8 cellular contexts compared by ENCODE assay signal in genomic region chr17:45292696-45293412, GRCh38. TPM values are rescaled to one million over a fixed set of nuclear protein-coding genes. Genes with fewer than 3 reads are reported as not detected.
DNase-seq lines count a peak whose midpoint lies in the region; ATAC-seq and TF ChIP-seq lines count a peak whose summit lies in the region.

No MANE protein-coding gene starts in this region.

- H3K36me3 ChIP-seq in body of pancreas (replicated peaks in 1 of 2; ENCODE audit: insufficient read depth in 1 of 2, low read depth in 2 of 2) (no peaks in the 10 kb centered on the region), thyroid gland (no peaks in the 10 kb centered on the region)

- H3K4me3 Mint-ChIP-seq in activated CD8-positive, alpha-beta memory T cell treated with anti-CD3 and anti-CD28 coated beads, Interleukin-2, amount 10 ng/mL, durations not matched to agents 7 days and 5 days, result no peak overlapping the region
- peak overlapping the region; percentile 52 for H3K4me3 Mint-ChIP-seq in memory B cell

- no peaks in the 10 kb centered on the region for H3K9me3 ChIP-seq in body of pancreas
- H3K9me3 ChIP-seq in thyroid gland, result no peaks in the 10 kb centered on the region

- H3K4me3 ChIP-seq in body of pancreas (no peak overlapping the region), thyroid gland (replicated peaks in 1 of 3) (no peak overlapping the region)

- no peaks in the 10 kb centered on the region for H3K27me3 Mint-ChIP-seq in activated CD8-positive, alpha-beta memory T cell treated with anti-CD3 and anti-CD28 coated beads, Interleukin-2, amount 10 ng/mL, durations not matched to agents 7 days and 5 days
- no peaks in the 10 kb centered on the region for H3K27me3 Mint-ChIP-seq in memory B cell

- TF ChIP-seq CTCF in body of pancreas (IDR thresholded peaks at IDR 0.05), result no peak
- no peak for TF ChIP-seq CTCF in thyroid gland (IDR thresholded peaks at IDR 0.05)

- no peak for DNase-seq in activated CD8-positive, alpha-beta memory T cell treated with anti-CD3 and anti-CD28 coated beads, Interleukin-2, amount 10 ng/mL, durations not matched to agents 7 days and 5 days
- DNase-seq in activated CD8-positive, alpha-beta memory T cell treated with anti-CD3 and anti-CD28 coated beads for 24 hours, result no peak
- DNase-seq in body of pancreas (peak; percentile 43 to 64 (median 54)), memory B cell (ENCODE audit: low spot score in 2 of 2) (no peak), thyroid gland (no peak), NCI-H187 treated with DMSO at 0.1 percent for 48 hours (lab: John Stamatoyannopoulos, UW) (no peak), NCI-H2029 treated with DMSO at 0.1 percent for 48 hours (lab: John Stamatoyannopoulos, UW) (no peak)

- peak overlapping the region; percentile 73 for H3K27ac Mint-ChIP-seq in activated CD8-positive, alpha-beta memory T cell treated with anti-CD3 and anti-CD28 coated beads, Interleukin-2, amount 10 ng/mL, durations not matched to agents 7 days and 5 days
- peak overlapping the region; percentile 65 for H3K27ac Mint-ChIP-seq in memory B cell

- 40 to 58% methylated on average over 4 to 12 of the region's 12 CpGs for WGBS in body of pancreas, 2 donors
- WGBS in thyroid gland, 2 donors, result 84 to 87% methylated on average over 10 to 12 of the region's 12 CpGs

- peaks cover 76% of the 10 kb centered on the region for H3K4me1 Mint-ChIP-seq in activated CD8-positive, alpha-beta memory T cell treated with anti-CD3 and anti-CD28 coated beads, Interleukin-2, amount 10 ng/mL, durations not matched to agents 7 days and 5 days
- H3K4me1 Mint-ChIP-seq in memory B cell, result peaks cover 48% of the 10 kb centered on the region

- intact Hi-C loops in body of pancreas (cut with DNase I), result no loop called here
- intact Hi-C loops in thyroid gland (cut with DNase I), result no loop called here

- CTCF ChIA-PET in activated CD8-positive, alpha-beta memory T cell treated with anti-CD3 and anti-CD28 coated beads, Interleukin-2, amount 10 ng/mL, durations not matched to agents 7 days and 5 days (lab: Charles Lee), result interaction anchor here (0.6 to 5.2 kb wide), 13 partner anchors 10 to 157 kb away, joined by 3 to 36 read pairs (median 4); partner anchors contain the start of genes ACBD4 and MAP3K14

- peaks cover 98% of the 10 kb centered on the region for H3K4me1 ChIP-seq in body of pancreas
- H3K4me1 ChIP-seq in thyroid gland, result peaks cover 81 to 91% of the 10 kb centered on the region in 2 donors

- no peaks in the 10 kb centered on the region for H3K9me3 Mint-ChIP-seq in activated CD8-positive, alpha-beta memory T cell treated with anti-CD3 and anti-CD28 coated beads, Interleukin-2, amount 10 ng/mL, durations not matched to agents 7 days and 5 days (ENCODE audit: low read depth)
- no peaks in the 10 kb centered on the region for H3K9me3 Mint-ChIP-seq in memory B cell

- no peak for TF ChIP-seq POLR2A in body of pancreas (IDR thresholded peaks at IDR 0.05)
- no peak for TF ChIP-seq POLR2A in thyroid gland (IDR thresholded peaks at IDR 0.05)

- H3K27ac ChIP-seq in body of pancreas (peak overlapping the region; percentile 71 to 85 (median 74)), thyroid gland (peak overlapping the region; percentile 53 to 82 (median 79))

- peaks cover 31% of the 10 kb centered on the region for H3K36me3 Mint-ChIP-seq in activated CD8-positive, alpha-beta memory T cell treated with anti-CD3 and anti-CD28 coated beads, Interleukin-2, amount 10 ng/mL, durations not matched to agents 7 days and 5 days
- H3K36me3 Mint-ChIP-seq in memory B cell, result peaks cover 8% of the 10 kb centered on the region

- H3K27me3 ChIP-seq in body of pancreas (no peaks in the 10 kb centered on the region), thyroid gland (no peaks in the 10 kb centered on the region)

- peak; percentile 5 for ATAC-seq in activated CD8-positive, alpha-beta memory T cell treated with anti-CD3 and anti-CD28 coated beads, Interleukin-2, amount 10 ng/mL, durations not matched to agents 7 days and 5 days
- ATAC-seq in body of pancreas, result no peak
- no peak for ATAC-seq in memory B cell (ENCODE audit: low read depth)
- no peak for ATAC-seq in GM21825 (IDR thresholded peaks at IDR 0.05; ENCODE audit: unreplicated experiment)

RNA-seq across cellular contexts. Expression of gene MAP3K14, which starts 24.0 kb away (rescaled TPM):
- total RNA-seq in activated CD8-positive, alpha-beta memory T cell treated with anti-CD3 and anti-CD28 coated beads, Interleukin-2, amount 10 ng/mL, durations not matched to agents 7 days and 5 days, result 10 to 100 TPM; 39.3 to 43.0 TPM
- total RNA-seq in body of pancreas (1 to 10 TPM; 6.5 to 9.9 TPM), thyroid gland (10 to 100 TPM in 1 of 4 donors, 1 to 10 TPM in 3; 4.1 to 21.7 (median 6.2) TPM)

RNA-seq across cellular contexts. Expression of gene SPATA32, which starts 31.0 kb away (rescaled TPM):
- total RNA-seq in activated CD8-positive, alpha-beta memory T cell treated with anti-CD3 and anti-CD28 coated beads, Interleukin-2, amount 10 ng/mL, durations not matched to agents 7 days and 5 days, result under 1 TPM; 0.23 to 0.49 TPM
- total RNA-seq in body of pancreas (1 to 10 TPM in 1 of 2 donors, not detected in 1; 1.0 TPM), thyroid gland (not detected)

Comparison
In these comparisons a context has a peak if more than half of its experiments do, and no peak if none do; other contexts are left out.
1. DNase-seq: peak in body of pancreas (4 of 4); none in activated CD8-positive, alpha-beta memory T cell treated with anti-CD3 and anti-CD28 coated beads, Interleukin-2, amount 10 ng/mL, durations not matched to agents 7 days and 5 days (single experiment), activated CD8-positive, alpha-beta memory T cell treated with anti-CD3 and anti-CD28 coated beads for 24 hours (single experiment), memory B cell (0 of 2), thyroid gland (0 of 2), NCI-H187 treated with DMSO at 0.1 percent for 48 hours (single experiment) and NCI-H2029 treated with DMSO at 0.1 percent for 48 hours (single experiment).